1 cellular context compared by ENCODE assay signal in genomic region chrX:20019672-20020365, GRCh38.
TF ChIP-seq lines count a peak whose summit lies in the region.

No MANE protein-coding gene starts in this region.

TF ChIP-seq in A549, 52 proteins besides CTCF, POLR2A, EP300 and RAD21 (continued from another document):
- TF ChIP-seq NPAS2 (CRISPR knock-in tag; IDR thresholded peaks at IDR 0.05; ENCODE audit: borderline replicate concordance) = no peak
- no peak for TF ChIP-seq HDAC2 (IDR thresholded peaks at IDR 0.05)
